ENCODE assay signal across 1 cellular context in genomic region chr7:140176811-140177702, GRCh38.
A peak's percentile ranks its signal among the peaks of the same experiment; 100 is the strongest.
TF ChIP-seq lines count a peak whose summit lies in the region.

Gene KDM7A, minus strand, starts transcription at chr7:140176983. Its CDS starts 46 bp downstream, at chr7:140176937.

TF ChIP-seq in HepG2, 621 proteins besides CTCF, POLR2A, EP300 and RAD21 (continued from another document and continues in another):
- TF ChIP-seq ZNF574 (CRISPR knock-in tag; IDR thresholded peaks at IDR 0.05), result peak; percentile 69
- no peak for TF ChIP-seq PHB2 (IDR thresholded peaks at IDR 0.05; ENCODE audit: partially characterized antibody)
- peak; percentile 44; the same call in 1 of the 2 replicates for TF ChIP-seq GABPB1 (CRISPR knock-in tag; IDR thresholded peaks at IDR 0.05)
- TF ChIP-seq ZSCAN25 (CRISPR knock-in tag; IDR thresholded peaks at IDR 0.05), result peak; percentile 31; the same call in 1 of the 2 replicates
- TF ChIP-seq HDAC2 (CRISPR knock-in tag; IDR thresholded peaks at IDR 0.05), result peak; percentile 52; the same call in 1 of the 2 replicates
- TF ChIP-seq PAWR (CRISPR knock-in tag; IDR thresholded peaks at IDR 0.05; ENCODE audit: borderline replicate concordance), result no peak
- peak; percentile 86 for TF ChIP-seq ZNF501 (CRISPR knock-in tag; IDR thresholded peaks at IDR 0.05)
- no peak for TF ChIP-seq TFE3 (CRISPR knock-in tag; IDR thresholded peaks at IDR 0.05)
- no peak for TF ChIP-seq CCAR2 (optimal IDR thresholded peaks at IDR 0.05; ENCODE audit: low read depth, low read length)
- 0 out of 2 replicates have a peak, but pooled peaks have one; percentile 72 for TF ChIP-seq ZNF678 (CRISPR knock-in tag; IDR thresholded peaks at IDR 0.05)
- TF ChIP-seq ZFP82 (CRISPR knock-in tag; IDR thresholded peaks at IDR 0.05; ENCODE audit: borderline replicate concordance), result peak; percentile 70; the same call in 1 of the 2 replicates
- TF ChIP-seq ZFP36L2 (CRISPR knock-in tag; IDR thresholded peaks at IDR 0.05), result 0 out of 2 replicates have a peak, but pooled peaks have one; percentile 15
- no peak for TF ChIP-seq KIAA2018 (CRISPR knock-in tag; IDR thresholded peaks at IDR 0.05; ENCODE audit: borderline replicate concordance)
- peak; percentile 85 for TF ChIP-seq SNAPC2 (CRISPR knock-in tag; IDR thresholded peaks at IDR 0.05)
- no peak for TF ChIP-seq E2F2 (CRISPR knock-in tag; IDR thresholded peaks at IDR 0.05; ENCODE audit: borderline replicate concordance)
- TF ChIP-seq ATM (IDR thresholded peaks at IDR 0.05; ENCODE audit: borderline replicate concordance), result no peak
- peak; percentile 91 for TF ChIP-seq MAX (IDR thresholded peaks at IDR 0.05)
- no peak for TF ChIP-seq GPN1 (CRISPR knock-in tag; IDR thresholded peaks at IDR 0.05; ENCODE audit: borderline replicate concordance)
- TF ChIP-seq IRF2 (CRISPR knock-in tag; IDR thresholded peaks at IDR 0.05), result peak; percentile 39
- TF ChIP-seq EZH2 (conservative IDR thresholded peaks at IDR 0.05; ENCODE audit: low read depth, low read length), result no peak
- peak; percentile 69 for TF ChIP-seq MYC (CRISPR knock-in tag; IDR thresholded peaks at IDR 0.05; ENCODE audit: borderline replicate concordance)
- 0 out of 2 replicates have a peak, but pooled peaks have one; percentile 33 for TF ChIP-seq ZNF761 (CRISPR knock-in tag; conservative IDR thresholded peaks at IDR 0.05)
- 0 out of 2 replicates have a peak, but pooled peaks have one; percentile 54 for TF ChIP-seq ZHX1 (CRISPR knock-in tag; IDR thresholded peaks at IDR 0.05; ENCODE audit: low read depth)
- 0 out of 2 replicates have a peak, but pooled peaks have one; percentile 10 for TF ChIP-seq KAT8 (CRISPR knock-in tag; IDR thresholded peaks at IDR 0.05)
- 0 out of 2 replicates have a peak, but pooled peaks have one; percentile 29 for TF ChIP-seq SP4 (CRISPR knock-in tag; IDR thresholded peaks at IDR 0.05)
- no peak for TF ChIP-seq ZNF674 (CRISPR knock-in tag; IDR thresholded peaks at IDR 0.05; ENCODE audit: low read depth)
- TF ChIP-seq ERF (CRISPR knock-in tag; IDR thresholded peaks at IDR 0.05), result peak; percentile 69
- no peak for TF ChIP-seq FOXO4 (CRISPR knock-in tag; conservative IDR thresholded peaks at IDR 0.05)
- no peak for TF ChIP-seq NPAS2 (CRISPR knock-in tag; IDR thresholded peaks at IDR 0.05; ENCODE audit: borderline replicate concordance)
- TF ChIP-seq NR0B2 (CRISPR knock-in tag; IDR thresholded peaks at IDR 0.05), result 0 out of 2 replicates have a peak, but pooled peaks have one; percentile 22
- peak; percentile 33; the same call in 1 of the 2 replicates for TF ChIP-seq ZBTB26 (CRISPR knock-in tag; IDR thresholded peaks at IDR 0.05; ENCODE audit: borderline replicate concordance)
- 0 out of 2 replicates have a peak, but pooled peaks have one; percentile 57 for TF ChIP-seq IRF9 (CRISPR knock-in tag; IDR thresholded peaks at IDR 0.05; ENCODE audit: borderline replicate concordance)
- no peak; a peak in 1 of 4 replicates for TF ChIP-seq ATF4 (CRISPR knock-in tag; IDR thresholded peaks at IDR 0.05)
